In genomic region chr16:17143546-17144419, GRCh38 we compare ENCODE assay signal across 18 cellular contexts.
DNase-seq lines count a peak whose midpoint lies in the region; ATAC-seq and TF ChIP-seq lines count a peak whose summit lies in the region.
"Had no signal": no experiment of that assay in that cellular context is flagged by ENCODE, and none has a peak within 500 bp of the region (broad histone marks: within the 10 kb centered on the region; RNA-seq: fewer than 3 reads in every experiment).

No MANE protein-coding gene starts in this region.

- no peaks in the 10 kb centered on the region for H3K36me3 ChIP-seq in HEK293 (ENCODE audit: control insufficient read depth in 2 of 2, insufficient read depth in 1 of 2, low read length in 2 of 2)
- no peaks in the 10 kb centered on the region for H3K36me3 ChIP-seq in heart left ventricle

- no peak for TF ChIP-seq POLR2A in heart left ventricle (IDR thresholded peaks at IDR 0.05)

- no peaks in the 10 kb centered on the region for H3K27me3 Mint-ChIP-seq in activated naive CD4-positive, alpha-beta T cell treated with anti-CD3 and anti-CD28 coated beads, Interleukin-2, amount 10 ng/mL, durations not matched to agents 7 days and 5 days
- H3K27me3 Mint-ChIP-seq: CD4-positive, alpha-beta memory T cell had no signal

- ATAC-seq in activated CD4-positive, CD25-positive, alpha-beta regulatory T cell treated with anti-CD3 and anti-CD28 coated beads, Interleukin-2, amount 50 U/mL, for 24 hours, result peak; percentile 38 to 51
- ATAC-seq in activated naive CD4-positive, alpha-beta T cell treated with anti-CD3 and anti-CD28 coated beads, Interleukin-2, amount 50 U/mL, for 72 hours, result peak; percentile 26 to 44
- ATAC-seq in heart left ventricle, result no peak
- ATAC-seq: GM23338 had no signal

- H3K9me3 ChIP-seq in HEK293 (ENCODE audit: control insufficient read depth, insufficient read depth, low read depth, low read length) (no peaks in the 10 kb centered on the region), heart left ventricle (no peaks in the 10 kb centered on the region)
- H3K9me3 ChIP-seq: BLaER1 had no signal

- H3K27ac Mint-ChIP-seq in activated naive CD4-positive, alpha-beta T cell treated with anti-CD3 and anti-CD28 coated beads, Interleukin-2, amount 50 U/mL, for 72 hours, result no peak overlapping the region
- no peak overlapping the region for H3K27ac Mint-ChIP-seq in activated naive CD4-positive, alpha-beta T cell treated with anti-CD3 and anti-CD28 coated beads, Interleukin-2, amount 10 ng/mL, durations not matched to agents 7 days and 5 days
- H3K27ac Mint-ChIP-seq: CD14-positive monocyte; CD4-positive, alpha-beta memory T cell; GM23338; HFFc6 had no signal

- TF ChIP-seq CTCF in HEK293 (tag by site-specific recombination; IDR thresholded peaks at IDR 0.05) (no peak), heart left ventricle (IDR thresholded peaks at IDR 0.05) (no peak)

- intact Hi-C loops in heart left ventricle (cut with DNase I), result no loop called here

- H3K9me3 Mint-ChIP-seq in activated naive CD4-positive, alpha-beta T cell treated with anti-CD3 and anti-CD28 coated beads, Interleukin-2, amount 50 U/mL, for 72 hours, result no peaks in the 10 kb centered on the region
- H3K9me3 Mint-ChIP-seq in activated naive CD4-positive, alpha-beta T cell treated with anti-CD3 and anti-CD28 coated beads, Interleukin-2, amount 10 ng/mL, durations not matched to agents 7 days and 5 days, result no peaks in the 10 kb centered on the region
- H3K9me3 Mint-ChIP-seq: CD14-positive monocyte; CD4-positive, alpha-beta memory T cell; GM23338; HFFc6 had no signal

- no peak for DNase-seq in activated CD4-positive, CD25-positive, alpha-beta regulatory T cell treated with anti-CD3 and anti-CD28 coated beads, Interleukin-2, amount 50 U/mL, for 72 hours
- DNase-seq in activated naive CD4-positive, alpha-beta T cell treated with anti-CD3 and anti-CD28 coated beads, Interleukin-2, amount 50 U/mL, for 72 hours (ENCODE audit: low spot score in 2 of 2), result no peak
- DNase-seq in activated naive CD4-positive, alpha-beta T cell treated with anti-CD3 and anti-CD28 coated beads, Interleukin-2, amount 10 ng/mL, durations not matched to agents 7 days and 5 days, result no peak
- DNase-seq in NCI-H1105 treated with DMSO at 0.1 percent for 48 hours (lab: John Stamatoyannopoulos, UW) (no peak), heart left ventricle (no peak)
- DNase-seq: 8988T; CD4-positive, alpha-beta memory T cell; DMS153; DMS79; GDM1; HCEC 1CT; HFFc6 had no signal

- POLR2A ChIA-PET in HEK293 (lab: Yijun Ruan, JAX), result no interaction called here

- no peak overlapping the region for H3K4me3 Mint-ChIP-seq in activated naive CD4-positive, alpha-beta T cell treated with anti-CD3 and anti-CD28 coated beads, Interleukin-2, amount 10 ng/mL, durations not matched to agents 7 days and 5 days
- H3K4me3 Mint-ChIP-seq: CD14-positive monocyte; CD4-positive, alpha-beta memory T cell; GM23338; HFFc6 had no signal

- CTCF ChIA-PET in activated naive CD4-positive, alpha-beta T cell treated with anti-CD3 and anti-CD28 coated beads, Interleukin-2, amount 10 ng/mL, durations not matched to agents 7 days and 5 days (lab: Charles Lee), result no interaction called here
- CTCF ChIA-PET in HEK293 (lab: Yijun Ruan, JAX), result no interaction called here

- WGBS in heart left ventricle, 4 donors, result 84 to 86% (median 85%) methylated on average over 8 of the region's 8 CpGs

- H3K27me3 ChIP-seq in heart left ventricle, result no peaks in the 10 kb centered on the region
- H3K27me3 ChIP-seq: BLaER1 had no signal

- H3K4me1 ChIP-seq in HEK293 (ENCODE audit: control insufficient read depth, insufficient read depth, low read length) (no peaks in the 10 kb centered on the region), heart left ventricle (no peaks in the 10 kb centered on the region)
- H3K4me1 ChIP-seq: BLaER1 had no signal

- H3K27ac ChIP-seq in HEK293 (ENCODE audit: extremely low read depth, low read depth, low read length), result no peak overlapping the region
- no peak overlapping the region for H3K27ac ChIP-seq in heart left ventricle
- H3K27ac ChIP-seq: BLaER1, HL-60 had no signal

- H3K36me3 Mint-ChIP-seq in activated naive CD4-positive, alpha-beta T cell treated with anti-CD3 and anti-CD28 coated beads, Interleukin-2, amount 50 U/mL, for 72 hours, result no peaks in the 10 kb centered on the region
- peaks cover 16% of the 10 kb centered on the region for H3K36me3 Mint-ChIP-seq in activated naive CD4-positive, alpha-beta T cell treated with anti-CD3 and anti-CD28 coated beads, Interleukin-2, amount 10 ng/mL, durations not matched to agents 7 days and 5 days

- H3K4me1 Mint-ChIP-seq in activated naive CD4-positive, alpha-beta T cell treated with anti-CD3 and anti-CD28 coated beads, Interleukin-2, amount 10 ng/mL, durations not matched to agents 7 days and 5 days, result no peaks in the 10 kb centered on the region
- H3K4me1 Mint-ChIP-seq: CD14-positive monocyte, GM23338 had no signal

- H3K4me3 ChIP-seq in HEK293 (ENCODE audit: low read depth, low read length), result no peak overlapping the region
- no peak overlapping the region for H3K4me3 ChIP-seq in heart left ventricle
- H3K4me3 ChIP-seq: BLaER1, GM23338 had no signal

TF ChIP-seq in HEK293, 187 proteins besides CTCF, POLR2A, EP300 and RAD21:
- TF ChIP-seq ZNF473 (tag by site-specific recombination; IDR thresholded peaks at IDR 0.05), result no peak
- peak; percentile 14; the same call in 1 of the 2 replicates for TF ChIP-seq ZNF513 (tag by site-specific recombination; IDR thresholded peaks at IDR 0.05)
TF ChIP-seq in HEK293: peak in this region for 1.

Comparison
In these comparisons a context has a peak if more than half of its experiments do, and no peak if none do; other contexts are left out.
1. ATAC-seq: peak in activated CD4-positive, CD25-positive, alpha-beta regulatory T cell treated with anti-CD3 and anti-CD28 coated beads, Interleukin-2, amount 50 U/mL, for 24 hours (2 of 2) and activated naive CD4-positive, alpha-beta T cell treated with anti-CD3 and anti-CD28 coated beads, Interleukin-2, amount 50 U/mL, for 72 hours (2 of 2); none in heart left ventricle (0 of 4).